Comparison of ENCODE assay signal across 15 cellular contexts in the genomic region with DNA sequence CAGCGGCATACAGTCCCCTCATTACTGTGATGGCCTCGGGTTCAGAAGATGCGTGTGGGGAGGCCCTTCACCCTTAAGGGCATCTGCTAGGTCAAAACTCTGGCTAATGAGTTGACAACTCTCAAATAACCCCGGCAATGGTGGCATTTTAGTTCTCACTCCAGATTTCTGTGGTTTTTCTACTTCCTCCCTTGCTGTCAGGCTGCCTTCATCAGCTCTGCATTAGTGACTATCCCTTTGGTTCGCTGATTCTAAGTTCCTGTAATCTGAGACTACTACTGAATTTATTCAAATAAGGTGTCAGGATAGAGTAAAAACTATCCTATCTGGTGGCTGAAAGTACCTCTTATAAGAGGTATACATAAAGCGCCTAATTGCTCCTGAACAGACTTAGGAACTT.
A peak's percentile ranks its signal among the peaks of the same experiment; 100 is the strongest.
DNase-seq lines count a peak whose midpoint lies in the region; ATAC-seq, FAIRE-seq and TF ChIP-seq lines count a peak whose summit lies in the region.
"Had no signal": no experiment of that assay in that cellular context is flagged by ENCODE, and none has a peak within 500 bp of the region (broad histone marks: within the 10 kb centered on the region; RNA-seq: fewer than 3 reads in every experiment).

No MANE protein-coding gene starts in this region.

- H3K36me3 ChIP-seq in astrocyte (ENCODE audit: insufficient read depth, low read length) = no peaks in the 10 kb centered on the region
- H3K36me3 ChIP-seq in suprapubic skin = no peaks in the 10 kb centered on the region

- H3K27ac Mint-ChIP-seq in astrocyte (ENCODE audit: unreplicated experiment) = peak overlapping the region; percentile 49
- H3K27ac Mint-ChIP-seq: activated CD4-positive, alpha-beta memory T cell treated with anti-CD3 and anti-CD28 coated beads for 36 hours; natural killer cell treated with Interleukin-12 subunit alpha and Interleukin-12 subunit beta and Interleukin-15 and Interleukin-18, amount 100 ng/mL, for 72 hours had no signal

- H3K27ac ChIP-seq in astrocyte (ENCODE audit: low read depth, low read length) (no peak overlapping the region), suprapubic skin (no peak overlapping the region)

- 77% methylated on average over 6 of the region's 6 CpGs for WGBS in suprapubic skin

- no peak for TF ChIP-seq POLR2A in suprapubic skin (IDR thresholded peaks at IDR 0.05)

- H3K4me3 ChIP-seq in astrocyte (ENCODE audit: insufficient read depth, low read depth, low read length) = no peak overlapping the region
- no peak overlapping the region for H3K4me3 ChIP-seq in suprapubic skin

- H3K27me3 ChIP-seq in astrocyte (ENCODE audit: insufficient read depth, low read length) = no peaks in the 10 kb centered on the region
- no peaks in the 10 kb centered on the region for H3K27me3 ChIP-seq in suprapubic skin

- no peaks in the 10 kb centered on the region for H3K79me2 ChIP-seq in astrocyte (ENCODE audit: insufficient read depth, low read length)

- no peak overlapping the region for H3K4me3 Mint-ChIP-seq in astrocyte (ENCODE audit: unreplicated experiment)
- H3K4me3 Mint-ChIP-seq: activated CD4-positive, alpha-beta memory T cell treated with anti-CD3 and anti-CD28 coated beads for 36 hours; natural killer cell treated with Interleukin-12 subunit alpha and Interleukin-12 subunit beta and Interleukin-15 and Interleukin-18, amount 100 ng/mL, for 72 hours had no signal

- H3K36me3 Mint-ChIP-seq in astrocyte (ENCODE audit: low read depth, unreplicated experiment) = no peaks in the 10 kb centered on the region
- H3K36me3 Mint-ChIP-seq: activated CD4-positive, alpha-beta memory T cell treated with anti-CD3 and anti-CD28 coated beads for 36 hours; natural killer cell treated with Interleukin-12 subunit alpha and Interleukin-12 subunit beta and Interleukin-15 and Interleukin-18, amount 100 ng/mL, for 72 hours had no signal

- FAIRE-seq in astrocyte (lab: Jason Lieb, UNC) = no peak
- FAIRE-seq: G401.6 had no signal

- ATAC-seq in GM19468 (IDR thresholded peaks at IDR 0.05; ENCODE audit: extremely low read depth, unreplicated experiment) (peak; percentile 49), HG03469 (IDR thresholded peaks at IDR 0.05; ENCODE audit: unreplicated experiment) (peak; percentile 82), HG03280 (IDR thresholded peaks at IDR 0.05; ENCODE audit: unreplicated experiment) (no peak)
- ATAC-seq: natural killer cell treated with Interleukin-12 subunit alpha and Interleukin-12 subunit beta and Interleukin-15 and Interleukin-18, amount 100 ng/mL, for 72 hours had no signal

- no peak overlapping the region for H3K4me2 ChIP-seq in astrocyte (ENCODE audit: low read length)

- no peak overlapping the region for H3K9ac ChIP-seq in astrocyte (ENCODE audit: low read length)

- TF ChIP-seq CTCF in astrocyte (IDR thresholded peaks at IDR 0.05; ENCODE audit: insufficient read depth, low read depth, low read length) (no peak), suprapubic skin (IDR thresholded peaks at IDR 0.05) (no peak)

- H4K20me1 ChIP-seq in astrocyte (ENCODE audit: insufficient read depth, low read length) = no peaks in the 10 kb centered on the region

- H3K4me1 ChIP-seq in astrocyte (ENCODE audit: insufficient read depth, low read length) (no peaks in the 10 kb centered on the region), suprapubic skin (peaks cover 7% of the 10 kb centered on the region)

- DNase-seq in Daoy (ENCODE audit: low read depth) = peak; percentile 13
- DNase-seq in astrocyte (ENCODE audit: low read depth) = peak; percentile 18
- DNase-seq in suprapubic skin (ENCODE audit: low spot score in 2 of 2) = no peak
- no peak for DNase-seq in SK-N-DZ (ENCODE audit: low spot score)
- DNase-seq in HT-29 (ENCODE audit: low spot score) = no peak
- DNase-seq: activated CD4-positive, alpha-beta memory T cell treated with anti-CD3 and anti-CD28 coated beads for 36 hours; activated naive CD4-positive, alpha-beta T cell treated with Interleukin-2 at 50 U/mL for 16 hours; AML-193; NCI-H1436; NCI-H774 had no signal

- no peak for TF ChIP-seq EP300 in suprapubic skin (IDR thresholded peaks at IDR 0.05)

- peaks cover 10% of the 10 kb centered on the region for H3K4me1 Mint-ChIP-seq in astrocyte (ENCODE audit: low read depth, unreplicated experiment)

- H3K9me3 Mint-ChIP-seq in astrocyte (ENCODE audit: unreplicated experiment) = no peaks in the 10 kb centered on the region
- H3K9me3 Mint-ChIP-seq: activated CD4-positive, alpha-beta memory T cell treated with anti-CD3 and anti-CD28 coated beads for 36 hours; natural killer cell treated with Interleukin-12 subunit alpha and Interleukin-12 subunit beta and Interleukin-15 and Interleukin-18, amount 100 ng/mL, for 72 hours had no signal

- peaks cover 3% of the 10 kb centered on the region for H3K27me3 Mint-ChIP-seq in astrocyte (ENCODE audit: low read depth, unreplicated experiment)
- H3K27me3 Mint-ChIP-seq: activated CD4-positive, alpha-beta memory T cell treated with anti-CD3 and anti-CD28 coated beads for 36 hours had no signal

- no peak overlapping the region for H2AFZ ChIP-seq in astrocyte (ENCODE audit: low read depth, low read length)

- H3K9me3 ChIP-seq in astrocyte (ENCODE audit: insufficient read depth, low read depth, low read length) = no peaks in the 10 kb centered on the region
- H3K9me3 ChIP-seq in suprapubic skin = no peaks in the 10 kb centered on the region

Comparison
In these comparisons a context has a peak if more than half of its experiments do, and no peak if none do; other contexts are left out.
1. DNase-seq: peak in Daoy (single experiment) and astrocyte (single experiment); none in suprapubic skin (0 of 2), SK-N-DZ (single experiment) and HT-29 (single experiment).